Comparison of ENCODE assay signal across 8 cellular contexts in the genomic region with DNA sequence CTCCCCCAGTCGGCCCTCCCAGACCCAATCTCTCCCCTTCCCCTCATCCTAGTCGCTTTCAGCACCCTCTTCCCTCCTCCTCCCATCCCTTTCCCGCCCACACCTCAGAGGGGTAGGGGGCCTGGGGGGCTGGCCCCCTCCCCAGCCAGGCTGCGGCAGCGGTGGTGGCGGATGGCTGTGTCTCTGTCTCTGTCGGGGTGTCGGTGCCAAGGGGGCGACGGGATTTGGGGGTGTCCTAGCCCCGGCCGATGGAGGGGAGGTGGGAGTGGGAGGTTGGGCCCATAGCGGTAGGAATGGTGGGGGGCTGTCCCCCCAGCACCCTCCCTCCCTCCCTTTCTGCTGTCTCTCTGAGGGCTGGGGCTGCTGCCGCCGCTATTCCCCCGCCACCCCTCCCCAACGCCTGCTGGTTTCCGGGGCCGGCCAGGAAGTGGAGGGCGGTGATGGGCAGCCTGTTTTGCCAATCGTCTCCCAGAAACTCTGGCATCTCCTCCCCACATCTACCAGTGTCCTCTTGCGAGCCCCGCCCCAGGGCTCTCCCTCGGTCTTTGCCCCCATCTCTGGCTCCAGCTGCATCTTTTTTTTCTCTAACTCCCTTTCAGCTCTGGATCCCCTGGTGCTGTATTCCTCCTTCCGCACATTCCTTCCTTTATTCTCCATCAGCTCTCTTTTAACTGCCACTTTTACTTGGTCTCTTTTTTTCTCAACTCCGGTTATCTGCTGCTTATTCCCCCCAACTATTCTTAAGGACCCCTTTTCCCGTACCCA. TPM values are rescaled to one million over a fixed set of nuclear protein-coding genes. Genes with fewer than 3 reads are reported as not detected.
DNase-seq lines count a peak whose midpoint lies in the region; ATAC-seq and TF ChIP-seq lines count a peak whose summit lies in the region.

A gene with protein sequence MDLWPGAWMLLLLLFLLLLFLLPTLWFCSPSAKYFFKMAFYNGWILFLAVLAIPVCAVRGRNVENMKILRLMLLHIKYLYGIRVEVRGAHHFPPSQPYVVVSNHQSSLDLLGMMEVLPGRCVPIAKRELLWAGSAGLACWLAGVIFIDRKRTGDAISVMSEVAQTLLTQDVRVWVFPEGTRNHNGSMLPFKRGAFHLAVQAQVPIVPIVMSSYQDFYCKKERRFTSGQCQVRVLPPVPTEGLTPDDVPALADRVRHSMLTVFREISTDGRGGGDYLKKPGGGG (minus strand): TSS at position 374 of the 765 bp plus-strand sequence. CDS start 4,588 bp downstream, outside the sequence.

- peaks cover 18% of the 10 kb centered on the region for H3K36me3 Mint-ChIP-seq in activated CD4-positive, alpha-beta T cell treated with anti-CD3 and anti-CD28 coated beads, Interleukin-2, amount 10 ng/mL, durations not matched to agents 7 days and 5 days (ENCODE audit: low read depth)

- peak within 1 kb of the TSS; percentile 90 for H3K4me3 Mint-ChIP-seq in activated CD4-positive, alpha-beta T cell treated with anti-CD3 and anti-CD28 coated beads, Interleukin-2, amount 10 ng/mL, durations not matched to agents 7 days and 5 days

- H3K27ac ChIP-seq in A673 (ENCODE audit: low read depth, low read length, poor library complexity, severe bottlenecking) = peak within 1 kb of the TSS; percentile 97
- H3K27ac ChIP-seq in colonic mucosa = peak within 1 kb of the TSS; percentile 94
- H3K27ac ChIP-seq in layer of hippocampus (ENCODE audit: low read depth, low read length) = peak within 1 kb of the TSS; percentile 97

- DNase-seq in A673 (ENCODE audit: low spot score) = peak; percentile 97
- peak; percentile 98 for DNase-seq in NCI-H748 (lab: John Stamatoyannopoulos, UW; ENCODE audit: unreplicated experiment)
- peak; percentile 96 for DNase-seq in activated CD4-positive, alpha-beta T cell treated with anti-CD3 and anti-CD28 coated beads, Interleukin-2, amount 10 ng/mL, durations not matched to agents 7 days and 5 days
- peak; percentile 99 for DNase-seq in colonic mucosa
- peak; percentile 90 to 98 for DNase-seq in stimulated activated CD4-positive, alpha-beta T cell treated with anti-CD3 and anti-CD28 coated beads, Interleukin-1b, Interleukin-23, amount 100 ng/mL, for 1 hour (ENCODE audit: low read depth in 2 of 2)

- no TSS peak for BruUV-seq in A673 (replicated peaks; lab: Mats Ljungman, UMichigan)

- intact Hi-C loops in A673 (cut with micrococcal nuclease; ENCODE audit: unreplicated experiment) = no loop called here
- intact Hi-C loops in colonic mucosa (cut with DNase I) = no loop called here

- no peaks in the 10 kb centered on the region for H3K9me3 ChIP-seq in A673 (ENCODE audit: low read depth, low read length, poor library complexity, severe bottlenecking)
- H3K9me3 ChIP-seq in colonic mucosa = no peaks in the 10 kb centered on the region

- POLR2A ChIA-PET in A673 (lab: Charles Lee; ENCODE audit: low non-redundant PET) = no interaction called here
- POLR2A ChIA-PET in activated CD4-positive, alpha-beta T cell treated with anti-CD3 and anti-CD28 coated beads, Interleukin-2, amount 10 ng/mL, durations not matched to agents 7 days and 5 days (lab: Charles Lee) = interaction anchor here (0.6 kb wide), 1 partner anchor 12 kb away, joined by 6 read pairs; no protein-coding TSS in a partner anchor

- H3K4me3 ChIP-seq in A673 (ENCODE audit: low read depth, low read length, poor library complexity, severe bottlenecking) (peak within 1 kb of the TSS; percentile 97), colonic mucosa (peak within 1 kb of the TSS; percentile 77)

- peak within 1 kb of the TSS; percentile 90 to 99 for H3K9ac ChIP-seq in colonic mucosa (ENCODE audit: low read depth in 2 of 2, low read length in 2 of 2)

- H3K27me3 ChIP-seq in A673 (replicated peaks; ENCODE audit: insufficient read depth, low read depth, low read length, poor library complexity) (no peaks in the 10 kb centered on the region), colonic mucosa (no peaks in the 10 kb centered on the region), layer of hippocampus (ENCODE audit: control insufficient read depth, insufficient read depth, low read length) (no peaks in the 10 kb centered on the region)

- ATAC-seq in HG03521 (IDR thresholded peaks at IDR 0.05; ENCODE audit: unreplicated experiment) = peak; percentile 37

- TF ChIP-seq CTCF in A673 (conservative IDR thresholded peaks at IDR 0.05; ENCODE audit: low read depth, low read length) (no peak), colonic mucosa (IDR thresholded peaks at IDR 0.05) (no peak)

- CTCF ChIA-PET in A673 (lab: Charles Lee) = no interaction called here
- CTCF ChIA-PET in activated CD4-positive, alpha-beta T cell treated with anti-CD3 and anti-CD28 coated beads, Interleukin-2, amount 10 ng/mL, durations not matched to agents 7 days and 5 days (lab: Charles Lee) = interaction anchor here (0.5 kb wide), 1 partner anchor 14 kb away, joined by 3 read pairs; no protein-coding TSS in a partner anchor

- peaks cover 67% of the 10 kb centered on the region for H3K4me1 Mint-ChIP-seq in activated CD4-positive, alpha-beta T cell treated with anti-CD3 and anti-CD28 coated beads, Interleukin-2, amount 10 ng/mL, durations not matched to agents 7 days and 5 days

- peaks cover 7% of the 10 kb centered on the region for H3K36me3 ChIP-seq in A673 (ENCODE audit: insufficient read depth, low read length, poor library complexity, severe bottlenecking)
- H3K36me3 ChIP-seq in colonic mucosa = peaks cover 4% of the 10 kb centered on the region

- no peaks in the 10 kb centered on the region for H3K27me3 Mint-ChIP-seq in activated CD4-positive, alpha-beta T cell treated with anti-CD3 and anti-CD28 coated beads, Interleukin-2, amount 10 ng/mL, durations not matched to agents 7 days and 5 days

- no peaks in the 10 kb centered on the region for H3K9me3 Mint-ChIP-seq in activated CD4-positive, alpha-beta T cell treated with anti-CD3 and anti-CD28 coated beads, Interleukin-2, amount 10 ng/mL, durations not matched to agents 7 days and 5 days

- in situ Hi-C loops in GM18951 (cut with MboI; ENCODE audit: low sequenced_read_pairs, unreplicated experiment) = no loop called here

- TF ChIP-seq POLR2A in GM18951 (IDR thresholded peaks at IDR 0.05; ENCODE audit: extremely low read depth, insufficient read depth, insufficient read length) = peak; percentile 67

- H3K4me1 ChIP-seq in A673 (ENCODE audit: insufficient read depth, low read length, poor library complexity, severe bottlenecking) (peaks cover 25% of the 10 kb centered on the region), colonic mucosa (peaks cover 22% of the 10 kb centered on the region)

- peak within 1 kb of the TSS; percentile 89 for H3K27ac Mint-ChIP-seq in activated CD4-positive, alpha-beta T cell treated with anti-CD3 and anti-CD28 coated beads, Interleukin-2, amount 10 ng/mL, durations not matched to agents 7 days and 5 days

RNA-seq across cellular contexts. Expression of the gene that starts here (rescaled TPM):
- total RNA-seq in A673 (2021) = 102 and 108 TPM in 2 replicates
- 10 to 100 TPM; 47.3 to 52.0 TPM for total RNA-seq in activated CD4-positive, alpha-beta T cell treated with anti-CD3 and anti-CD28 coated beads, Interleukin-2, amount 10 ng/mL, durations not matched to agents 7 days and 5 days
- total RNA-seq in colonic mucosa = 10 to 100 TPM; 44.1 to 54.5 TPM

Comparison
In these comparisons a context has a peak if more than half of its experiments do, and no peak if none do; other contexts are left out.
1. Peak in every context shown above with its lines: DNase-seq, ATAC-seq, H3K4me3 ChIP-seq and H3K27ac ChIP-seq.